1 cellular context compared by ENCODE assay signal in the genomic region with DNA sequence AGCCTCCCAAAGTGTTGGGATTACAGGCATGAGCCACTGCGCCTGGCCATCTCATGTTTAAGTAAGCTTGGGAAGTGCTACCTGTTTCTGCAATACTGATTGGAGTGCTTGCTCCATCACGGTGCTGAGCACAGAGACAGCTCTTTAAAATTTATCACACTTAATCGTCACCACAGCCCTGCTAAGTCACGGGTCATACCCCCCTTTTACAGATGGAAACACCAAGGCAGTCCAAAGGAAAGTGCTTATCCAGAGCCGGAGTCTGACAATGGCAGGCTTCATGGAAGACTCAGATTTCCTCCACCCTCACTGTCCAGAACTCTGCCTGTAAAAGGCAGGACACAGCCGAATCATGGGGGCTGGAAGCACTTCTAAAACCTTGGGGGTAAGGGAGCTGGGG.
TF ChIP-seq lines count a peak whose summit lies in the region.

No MANE protein-coding gene starts in this region.

TF ChIP-seq in HepG2, 621 proteins besides CTCF, POLR2A, EP300 and RAD21:
- TF ChIP-seq ZNF607 (CRISPR knock-in tag; IDR thresholded peaks at IDR 0.05; ENCODE audit: borderline replicate concordance): no peak
- peak; percentile 66 for TF ChIP-seq ZNF629 (CRISPR knock-in tag; conservative IDR thresholded peaks at IDR 0.05)
TF ChIP-seq in HepG2: peak in this region for 1.
